In genomic region chr9:87676976-87677775, GRCh38 we compare ENCODE assay signal across 18 cellular contexts. TPM values are rescaled to one million over a fixed set of nuclear protein-coding genes. Genes with fewer than 3 reads are reported as not detected.
A peak's percentile ranks its signal among the peaks of the same experiment; 100 is the strongest.
DNase-seq lines count a peak whose midpoint lies in the region; ATAC-seq, FAIRE-seq and TF ChIP-seq lines count a peak whose summit lies in the region.
"Had no signal": no experiment of that assay in that cellular context is flagged by ENCODE, and none has a peak within 500 bp of the region (broad histone marks: within the 10 kb centered on the region; RNA-seq: fewer than 3 reads in every experiment).

No MANE protein-coding gene starts in this region.

- no peaks in the 10 kb centered on the region for H3K9me3 ChIP-seq in adrenal gland (replicated peaks in 1 of 3)
- H3K9me3 ChIP-seq: pancreas, uterus had no signal

- H3K4me3 ChIP-seq in adrenal gland = no peak overlapping the region
- H3K4me3 ChIP-seq: GM12878, pancreas, uterus had no signal

- FAIRE-seq in D721Med (lab: Jason Lieb, UNC) = no peak
- FAIRE-seq: GM12878, pancreas had no signal

- DNase-seq in GDM1 (lab: John Stamatoyannopoulos, UW) (peak; percentile 22), adrenal gland (peak in 6 of 7 donors; percentile 33 to 72 (median 58)), left cardiac atrium (peak; percentile 60), renal cortical epithelial cell (ENCODE audit: low read depth) (peak; percentile 31), D721Med (ENCODE audit: insufficient read length, low spot score) (no peak), GM19240 (ENCODE audit: insufficient read length, low spot score) (no peak)
- DNase-seq: activated naive CD4-positive, alpha-beta T cell treated with anti-CD3 and anti-CD28 coated beads, Interleukin-2, amount 10 ng/mL, durations not matched to agents 7 days and 5 days; central memory CD4-positive, alpha-beta T cell; DMS79 treated with DMSO at 0.1 percent for 48 hours; erythroblast; NCI-H2029 treated with DMSO at 0.1 percent for 48 hours; pancreas; stimulated activated CD8-positive, alpha-beta memory T cell treated with anti-CD3 and anti-CD28 coated beads, Interleukin-4, amount 100 ng/mL, for 48 hours; uterus had no signal

- peak overlapping the region in 1 of 5 donors; percentile 16 for H3K27ac ChIP-seq in adrenal gland
- H3K27ac ChIP-seq: HL-60, pancreas, uterus had no signal

- TF ChIP-seq POLR2A in adrenal gland (IDR thresholded peaks at IDR 0.05) = no peak

- H3K4me1 ChIP-seq in adrenal gland (replicated peaks in 1 of 2) = no peaks in the 10 kb centered on the region
- H3K4me1 ChIP-seq: uterus had no signal

- no peaks in the 10 kb centered on the region for H3K36me3 ChIP-seq in adrenal gland (replicated peaks in 1 of 2)
- H3K36me3 ChIP-seq: uterus had no signal

- intact Hi-C loops in adrenal gland (cut with DNase I) = no loop called here
- intact Hi-C loops in left cardiac atrium (cut with DNase I) = loop anchor here in 1 of 2 donors (5.0 kb wide), 1 partner anchor 365 kb away; no protein-coding TSS in a partner anchor

- H3K27me3 ChIP-seq in adrenal gland = no peaks in the 10 kb centered on the region
- H3K27me3 ChIP-seq: pancreas, uterus had no signal

- WGBS in adrenal gland, 4 donors = 60 to 71% (median 66%) methylated on average over 13 to 14 of the region's 14 CpGs

- TF ChIP-seq CTCF in adrenal gland (IDR thresholded peaks at IDR 0.05) (no peak), D721Med (IDR thresholded peaks at IDR 0.05; ENCODE audit: insufficient read depth, missing control alignments) (no peak)

- ATAC-seq in left cardiac atrium (peak; percentile 45 to 62), GM18873 (IDR thresholded peaks at IDR 0.05; ENCODE audit: low FRiP score, unreplicated experiment) (no peak), GM19397 (IDR thresholded peaks at IDR 0.05; ENCODE audit: unreplicated experiment) (no peak)
- ATAC-seq: GM12878 had no signal

RNA-seq across cellular contexts. Expression of gene CTSL, which starts 48.7 kb away (rescaled TPM):
- total RNA-seq in adrenal gland (100 to 1,000 TPM in 7 of 8 donors, 10 to 100 TPM in 1; 94.6 to 208 (median 159) TPM), left cardiac atrium (100 to 1,000 TPM; 162 to 165 TPM), renal cortical epithelial cell (79.2 and 157 TPM in 2 replicates)
- 100 to 1,000 TPM in 2 of 3 donors, 10 to 100 TPM in 1; 65.2 to 134 (median 109) TPM for polyA plus RNA-seq in adrenal gland

Comparison
In these comparisons a context has a peak if more than half of its experiments do, and no peak if none do; other contexts are left out.
1. DNase-seq: peak in GDM1 (single experiment), adrenal gland (6 of 7), left cardiac atrium (single experiment) and renal cortical epithelial cell (single experiment); none in D721Med (single experiment) and GM19240 (single experiment).
2. ATAC-seq: peak in left cardiac atrium (2 of 2); none in GM18873 (single experiment) and GM19397 (single experiment).